In the genomic region with DNA sequence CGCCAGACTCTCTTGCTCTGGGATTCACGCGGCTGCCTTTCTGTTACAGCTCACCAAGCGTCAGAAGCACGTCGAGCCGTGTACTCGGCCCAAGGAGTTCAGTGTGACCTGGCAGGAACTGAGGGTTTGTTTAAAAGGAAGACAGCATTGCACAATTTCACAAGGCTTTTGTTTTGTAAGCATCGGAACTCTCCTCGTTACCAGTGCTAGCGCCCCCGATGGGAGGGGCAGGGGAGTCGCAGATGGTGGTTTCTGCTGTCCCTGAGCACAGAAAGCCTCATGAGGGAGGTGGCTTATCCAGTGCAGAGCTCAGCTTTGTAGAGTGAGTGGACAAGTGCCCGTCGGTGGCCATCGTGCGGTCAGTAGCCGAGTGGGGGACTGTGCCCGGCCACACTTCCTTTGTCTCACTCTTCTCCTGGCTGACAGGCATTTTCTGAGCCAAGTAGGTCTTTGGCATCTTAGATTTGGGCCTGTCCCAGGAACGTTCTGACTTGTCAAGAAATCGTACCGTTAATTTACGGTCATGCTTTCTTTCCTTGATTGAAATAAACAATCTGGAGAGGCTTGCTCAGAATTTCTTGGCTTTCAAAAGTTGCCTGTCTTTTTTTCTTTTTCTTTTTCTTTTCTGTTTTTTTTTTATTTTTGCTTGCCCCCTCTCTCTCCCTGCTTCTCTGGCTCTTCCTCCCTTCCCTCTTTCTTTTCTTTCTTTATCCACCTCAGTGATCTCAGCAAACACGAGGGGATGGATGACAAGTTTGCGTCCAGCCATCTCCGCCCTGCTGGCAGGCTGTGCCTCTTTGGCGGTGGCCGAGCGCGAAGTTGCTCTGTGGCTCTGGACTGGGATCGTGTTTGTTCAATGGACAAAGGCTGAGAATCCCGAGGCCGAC, we compare ENCODE assay signal across 1 cellular context.
TF ChIP-seq lines count a peak whose summit lies in the region.

No MANE protein-coding gene starts in this region.

TF ChIP-seq in HEK293, 187 proteins besides CTCF, POLR2A, EP300 and RAD21 (continued from another document and continues in another):
- TF ChIP-seq, protein P1, sequence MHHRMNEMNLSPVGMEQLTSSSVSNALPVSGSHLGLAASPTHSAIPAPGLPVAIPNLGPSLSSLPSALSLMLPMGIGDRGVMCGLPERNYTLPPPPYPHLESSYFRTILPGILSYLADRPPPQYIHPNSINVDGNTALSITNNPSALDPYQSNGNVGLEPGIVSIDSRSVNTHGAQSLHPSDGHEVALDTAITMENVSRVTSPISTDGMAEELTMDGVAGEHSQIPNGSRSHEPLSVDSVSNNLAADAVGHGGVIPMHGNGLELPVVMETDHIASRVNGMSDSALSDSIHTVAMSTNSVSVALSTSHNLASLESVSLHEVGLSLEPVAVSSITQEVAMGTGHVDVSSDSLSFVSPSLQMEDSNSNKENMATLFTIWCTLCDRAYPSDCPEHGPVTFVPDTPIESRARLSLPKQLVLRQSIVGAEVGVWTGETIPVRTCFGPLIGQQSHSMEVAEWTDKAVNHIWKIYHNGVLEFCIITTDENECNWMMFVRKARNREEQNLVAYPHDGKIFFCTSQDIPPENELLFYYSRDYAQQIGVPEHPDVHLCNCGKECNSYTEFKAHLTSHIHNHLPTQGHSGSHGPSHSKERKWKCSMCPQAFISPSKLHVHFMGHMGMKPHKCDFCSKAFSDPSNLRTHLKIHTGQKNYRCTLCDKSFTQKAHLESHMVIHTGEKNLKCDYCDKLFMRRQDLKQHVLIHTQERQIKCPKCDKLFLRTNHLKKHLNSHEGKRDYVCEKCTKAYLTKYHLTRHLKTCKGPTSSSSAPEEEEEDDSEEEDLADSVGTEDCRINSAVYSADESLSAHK (tag by site-specific recombination; IDR thresholded peaks at IDR 0.05) = peak; percentile 50; the same call in 1 of the 2 replicates
- TF ChIP-seq ZNF239 (tag by site-specific recombination; IDR thresholded peaks at IDR 0.05) (no peak), ZNF140 (tag by site-specific recombination; IDR thresholded peaks at IDR 0.05) (no peak), ZNF132 (tag by site-specific recombination; IDR thresholded peaks at IDR 0.05; ENCODE audit: borderline replicate concordance) (no peak), ZNF404 (tag by site-specific recombination; IDR thresholded peaks at IDR 0.05) (no peak), ZIC2 (tag by site-specific recombination; IDR thresholded peaks at IDR 0.05) (no peak), ZNF549 (tag by site-specific recombination; IDR thresholded peaks at IDR 0.05) (no peak), ZNF23 (tag by site-specific recombination; IDR thresholded peaks at IDR 0.05; ENCODE audit: borderline replicate concordance) (no peak), ZNF112 (tag by site-specific recombination; IDR thresholded peaks at IDR 0.05) (no peak), ZSCAN16 (tag by site-specific recombination; IDR thresholded peaks at IDR 0.05) (no peak), HOXC10 (CRISPR knock-in tag; IDR thresholded peaks at IDR 0.05) (no peak), ZNF777 (tag by site-specific recombination; IDR thresholded peaks at IDR 0.05; ENCODE audit: borderline replicate concordance) (no peak), ZNF24 (tag by site-specific recombination; IDR thresholded peaks at IDR 0.05) (no peak), ZNF175 (tag by site-specific recombination; IDR thresholded peaks at IDR 0.05) (no peak), IKZF3 (tag by site-specific recombination; IDR thresholded peaks at IDR 0.05) (no peak), ZNF2 (tag by site-specific recombination; IDR thresholded peaks at IDR 0.05) (0 out of 2 replicates have a peak, but pooled peaks have one; percentile 19), ZNF16 (tag by site-specific recombination; IDR thresholded peaks at IDR 0.05; ENCODE audit: low read depth) (no peak), ZNF664 (tag by site-specific recombination; IDR thresholded peaks at IDR 0.05) (no peak), OSR2 (tag by site-specific recombination; IDR thresholded peaks at IDR 0.05) (no peak), SCRT2 (tag by site-specific recombination; IDR thresholded peaks at IDR 0.05) (no peak), SP3 (tag by site-specific recombination; IDR thresholded peaks at IDR 0.05) (no peak), ZNF146 (tag by site-specific recombination; IDR thresholded peaks at IDR 0.05) (no peak), ZNF776 (tag by site-specific recombination; IDR thresholded peaks at IDR 0.05; ENCODE audit: borderline replicate concordance) (no peak)
- TF ChIP-seq, protein P2, sequence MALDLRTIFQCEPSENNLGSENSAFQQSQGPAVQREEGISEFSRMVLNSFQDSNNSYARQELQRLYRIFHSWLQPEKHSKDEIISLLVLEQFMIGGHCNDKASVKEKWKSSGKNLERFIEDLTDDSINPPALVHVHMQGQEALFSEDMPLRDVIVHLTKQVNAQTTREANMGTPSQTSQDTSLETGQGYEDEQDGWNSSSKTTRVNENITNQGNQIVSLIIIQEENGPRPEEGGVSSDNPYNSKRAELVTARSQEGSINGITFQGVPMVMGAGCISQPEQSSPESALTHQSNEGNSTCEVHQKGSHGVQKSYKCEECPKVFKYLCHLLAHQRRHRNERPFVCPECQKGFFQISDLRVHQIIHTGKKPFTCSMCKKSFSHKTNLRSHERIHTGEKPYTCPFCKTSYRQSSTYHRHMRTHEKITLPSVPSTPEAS (tag by site-specific recombination; IDR thresholded peaks at IDR 0.05) = no peak
- TF ChIP-seq, protein P3, sequence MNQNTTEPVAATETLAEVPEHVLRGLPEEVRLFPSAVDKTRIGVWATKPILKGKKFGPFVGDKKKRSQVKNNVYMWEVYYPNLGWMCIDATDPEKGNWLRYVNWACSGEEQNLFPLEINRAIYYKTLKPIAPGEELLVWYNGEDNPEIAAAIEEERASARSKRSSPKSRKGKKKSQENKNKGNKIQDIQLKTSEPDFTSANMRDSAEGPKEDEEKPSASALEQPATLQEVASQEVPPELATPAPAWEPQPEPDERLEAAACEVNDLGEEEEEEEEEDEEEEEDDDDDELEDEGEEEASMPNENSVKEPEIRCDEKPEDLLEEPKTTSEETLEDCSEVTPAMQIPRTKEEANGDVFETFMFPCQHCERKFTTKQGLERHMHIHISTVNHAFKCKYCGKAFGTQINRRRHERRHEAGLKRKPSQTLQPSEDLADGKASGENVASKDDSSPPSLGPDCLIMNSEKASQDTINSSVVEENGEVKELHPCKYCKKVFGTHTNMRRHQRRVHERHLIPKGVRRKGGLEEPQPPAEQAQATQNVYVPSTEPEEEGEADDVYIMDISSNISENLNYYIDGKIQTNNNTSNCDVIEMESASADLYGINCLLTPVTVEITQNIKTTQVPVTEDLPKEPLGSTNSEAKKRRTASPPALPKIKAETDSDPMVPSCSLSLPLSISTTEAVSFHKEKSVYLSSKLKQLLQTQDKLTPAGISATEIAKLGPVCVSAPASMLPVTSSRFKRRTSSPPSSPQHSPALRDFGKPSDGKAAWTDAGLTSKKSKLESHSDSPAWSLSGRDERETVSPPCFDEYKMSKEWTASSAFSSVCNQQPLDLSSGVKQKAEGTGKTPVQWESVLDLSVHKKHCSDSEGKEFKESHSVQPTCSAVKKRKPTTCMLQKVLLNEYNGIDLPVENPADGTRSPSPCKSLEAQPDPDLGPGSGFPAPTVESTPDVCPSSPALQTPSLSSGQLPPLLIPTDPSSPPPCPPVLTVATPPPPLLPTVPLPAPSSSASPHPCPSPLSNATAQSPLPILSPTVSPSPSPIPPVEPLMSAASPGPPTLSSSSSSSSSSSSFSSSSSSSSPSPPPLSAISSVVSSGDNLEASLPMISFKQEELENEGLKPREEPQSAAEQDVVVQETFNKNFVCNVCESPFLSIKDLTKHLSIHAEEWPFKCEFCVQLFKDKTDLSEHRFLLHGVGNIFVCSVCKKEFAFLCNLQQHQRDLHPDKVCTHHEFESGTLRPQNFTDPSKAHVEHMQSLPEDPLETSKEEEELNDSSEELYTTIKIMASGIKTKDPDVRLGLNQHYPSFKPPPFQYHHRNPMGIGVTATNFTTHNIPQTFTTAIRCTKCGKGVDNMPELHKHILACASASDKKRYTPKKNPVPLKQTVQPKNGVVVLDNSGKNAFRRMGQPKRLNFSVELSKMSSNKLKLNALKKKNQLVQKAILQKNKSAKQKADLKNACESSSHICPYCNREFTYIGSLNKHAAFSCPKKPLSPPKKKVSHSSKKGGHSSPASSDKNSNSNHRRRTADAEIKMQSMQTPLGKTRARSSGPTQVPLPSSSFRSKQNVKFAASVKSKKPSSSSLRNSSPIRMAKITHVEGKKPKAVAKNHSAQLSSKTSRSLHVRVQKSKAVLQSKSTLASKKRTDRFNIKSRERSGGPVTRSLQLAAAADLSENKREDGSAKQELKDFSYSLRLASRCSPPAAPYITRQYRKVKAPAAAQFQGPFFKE (tag by site-specific recombination; IDR thresholded peaks at IDR 0.05; ENCODE audit: borderline replicate concordance) = no peak
- TF ChIP-seq, protein P4, sequence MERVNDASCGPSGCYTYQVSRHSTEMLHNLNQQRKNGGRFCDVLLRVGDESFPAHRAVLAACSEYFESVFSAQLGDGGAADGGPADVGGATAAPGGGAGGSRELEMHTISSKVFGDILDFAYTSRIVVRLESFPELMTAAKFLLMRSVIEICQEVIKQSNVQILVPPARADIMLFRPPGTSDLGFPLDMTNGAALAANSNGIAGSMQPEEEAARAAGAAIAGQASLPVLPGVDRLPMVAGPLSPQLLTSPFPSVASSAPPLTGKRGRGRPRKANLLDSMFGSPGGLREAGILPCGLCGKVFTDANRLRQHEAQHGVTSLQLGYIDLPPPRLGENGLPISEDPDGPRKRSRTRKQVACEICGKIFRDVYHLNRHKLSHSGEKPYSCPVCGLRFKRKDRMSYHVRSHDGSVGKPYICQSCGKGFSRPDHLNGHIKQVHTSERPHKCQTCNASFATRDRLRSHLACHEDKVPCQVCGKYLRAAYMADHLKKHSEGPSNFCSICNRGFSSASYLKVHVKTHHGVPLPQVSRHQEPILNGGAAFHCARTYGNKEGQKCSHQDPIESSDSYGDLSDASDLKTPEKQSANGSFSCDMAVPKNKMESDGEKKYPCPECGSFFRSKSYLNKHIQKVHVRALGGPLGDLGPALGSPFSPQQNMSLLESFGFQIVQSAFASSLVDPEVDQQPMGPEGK (tag by site-specific recombination; IDR thresholded peaks at IDR 0.05) = 0 out of 2 replicates have a peak, but pooled peaks have one; percentile 43
- TF ChIP-seq, protein P5, sequence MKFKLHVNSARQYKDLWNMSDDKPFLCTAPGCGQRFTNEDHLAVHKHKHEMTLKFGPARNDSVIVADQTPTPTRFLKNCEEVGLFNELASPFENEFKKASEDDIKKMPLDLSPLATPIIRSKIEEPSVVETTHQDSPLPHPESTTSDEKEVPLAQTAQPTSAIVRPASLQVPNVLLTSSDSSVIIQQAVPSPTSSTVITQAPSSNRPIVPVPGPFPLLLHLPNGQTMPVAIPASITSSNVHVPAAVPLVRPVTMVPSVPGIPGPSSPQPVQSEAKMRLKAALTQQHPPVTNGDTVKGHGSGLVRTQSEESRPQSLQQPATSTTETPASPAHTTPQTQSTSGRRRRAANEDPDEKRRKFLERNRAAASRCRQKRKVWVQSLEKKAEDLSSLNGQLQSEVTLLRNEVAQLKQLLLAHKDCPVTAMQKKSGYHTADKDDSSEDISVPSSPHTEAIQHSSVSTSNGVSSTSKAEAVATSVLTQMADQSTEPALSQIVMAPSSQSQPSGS (tag by site-specific recombination; IDR thresholded peaks at IDR 0.05; ENCODE audit: low read depth) = no peak
- TF ChIP-seq, protein P6, sequence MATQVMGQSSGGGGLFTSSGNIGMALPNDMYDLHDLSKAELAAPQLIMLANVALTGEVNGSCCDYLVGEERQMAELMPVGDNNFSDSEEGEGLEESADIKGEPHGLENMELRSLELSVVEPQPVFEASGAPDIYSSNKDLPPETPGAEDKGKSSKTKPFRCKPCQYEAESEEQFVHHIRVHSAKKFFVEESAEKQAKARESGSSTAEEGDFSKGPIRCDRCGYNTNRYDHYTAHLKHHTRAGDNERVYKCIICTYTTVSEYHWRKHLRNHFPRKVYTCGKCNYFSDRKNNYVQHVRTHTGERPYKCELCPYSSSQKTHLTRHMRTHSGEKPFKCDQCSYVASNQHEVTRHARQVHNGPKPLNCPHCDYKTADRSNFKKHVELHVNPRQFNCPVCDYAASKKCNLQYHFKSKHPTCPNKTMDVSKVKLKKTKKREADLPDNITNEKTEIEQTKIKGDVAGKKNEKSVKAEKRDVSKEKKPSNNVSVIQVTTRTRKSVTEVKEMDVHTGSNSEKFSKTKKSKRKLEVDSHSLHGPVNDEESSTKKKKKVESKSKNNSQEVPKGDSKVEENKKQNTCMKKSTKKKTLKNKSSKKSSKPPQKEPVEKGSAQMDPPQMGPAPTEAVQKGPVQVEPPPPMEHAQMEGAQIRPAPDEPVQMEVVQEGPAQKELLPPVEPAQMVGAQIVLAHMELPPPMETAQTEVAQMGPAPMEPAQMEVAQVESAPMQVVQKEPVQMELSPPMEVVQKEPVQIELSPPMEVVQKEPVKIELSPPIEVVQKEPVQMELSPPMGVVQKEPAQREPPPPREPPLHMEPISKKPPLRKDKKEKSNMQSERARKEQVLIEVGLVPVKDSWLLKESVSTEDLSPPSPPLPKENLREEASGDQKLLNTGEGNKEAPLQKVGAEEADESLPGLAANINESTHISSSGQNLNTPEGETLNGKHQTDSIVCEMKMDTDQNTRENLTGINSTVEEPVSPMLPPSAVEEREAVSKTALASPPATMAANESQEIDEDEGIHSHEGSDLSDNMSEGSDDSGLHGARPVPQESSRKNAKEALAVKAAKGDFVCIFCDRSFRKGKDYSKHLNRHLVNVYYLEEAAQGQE (tag by site-specific recombination; IDR thresholded peaks at IDR 0.05) = peak; percentile 48; the same call in 1 of the 2 replicates
- TF ChIP-seq, protein P7, sequence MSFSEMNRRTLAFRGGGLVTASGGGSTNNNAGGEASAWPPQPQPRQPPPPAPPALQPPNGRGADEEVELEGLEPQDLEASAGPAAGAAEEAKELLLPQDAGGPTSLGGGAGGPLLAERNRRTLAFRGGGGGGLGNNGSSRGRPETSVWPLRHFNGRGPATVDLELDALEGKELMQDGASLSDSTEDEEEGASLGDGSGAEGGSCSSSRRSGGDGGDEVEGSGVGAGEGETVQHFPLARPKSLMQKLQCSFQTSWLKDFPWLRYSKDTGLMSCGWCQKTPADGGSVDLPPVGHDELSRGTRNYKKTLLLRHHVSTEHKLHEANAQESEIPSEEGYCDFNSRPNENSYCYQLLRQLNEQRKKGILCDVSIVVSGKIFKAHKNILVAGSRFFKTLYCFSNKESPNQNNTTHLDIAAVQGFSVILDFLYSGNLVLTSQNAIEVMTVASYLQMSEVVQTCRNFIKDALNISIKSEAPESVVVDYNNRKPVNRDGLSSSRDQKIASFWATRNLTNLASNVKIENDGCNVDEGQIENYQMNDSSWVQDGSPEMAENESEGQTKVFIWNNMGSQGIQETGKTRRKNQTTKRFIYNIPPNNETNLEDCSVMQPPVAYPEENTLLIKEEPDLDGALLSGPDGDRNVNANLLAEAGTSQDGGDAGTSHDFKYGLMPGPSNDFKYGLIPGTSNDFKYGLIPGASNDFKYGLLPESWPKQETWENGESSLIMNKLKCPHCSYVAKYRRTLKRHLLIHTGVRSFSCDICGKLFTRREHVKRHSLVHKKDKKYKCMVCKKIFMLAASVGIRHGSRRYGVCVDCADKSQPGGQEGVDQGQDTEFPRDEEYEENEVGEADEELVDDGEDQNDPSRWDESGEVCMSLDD (tag by site-specific recombination; IDR thresholded peaks at IDR 0.05) = no peak; the same call in 1 of the 2 replicates
- TF ChIP-seq, protein P8, sequence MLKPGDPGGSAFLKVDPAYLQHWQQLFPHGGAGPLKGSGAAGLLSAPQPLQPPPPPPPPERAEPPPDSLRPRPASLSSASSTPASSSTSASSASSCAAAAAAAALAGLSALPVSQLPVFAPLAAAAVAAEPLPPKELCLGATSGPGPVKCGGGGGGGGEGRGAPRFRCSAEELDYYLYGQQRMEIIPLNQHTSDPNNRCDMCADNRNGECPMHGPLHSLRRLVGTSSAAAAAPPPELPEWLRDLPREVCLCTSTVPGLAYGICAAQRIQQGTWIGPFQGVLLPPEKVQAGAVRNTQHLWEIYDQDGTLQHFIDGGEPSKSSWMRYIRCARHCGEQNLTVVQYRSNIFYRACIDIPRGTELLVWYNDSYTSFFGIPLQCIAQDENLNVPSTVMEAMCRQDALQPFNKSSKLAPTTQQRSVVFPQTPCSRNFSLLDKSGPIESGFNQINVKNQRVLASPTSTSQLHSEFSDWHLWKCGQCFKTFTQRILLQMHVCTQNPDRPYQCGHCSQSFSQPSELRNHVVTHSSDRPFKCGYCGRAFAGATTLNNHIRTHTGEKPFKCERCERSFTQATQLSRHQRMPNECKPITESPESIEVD (tag by site-specific recombination; IDR thresholded peaks at IDR 0.05) = no peak
